Comparison of ENCODE assay signal across 29 cellular contexts in the genomic region with DNA sequence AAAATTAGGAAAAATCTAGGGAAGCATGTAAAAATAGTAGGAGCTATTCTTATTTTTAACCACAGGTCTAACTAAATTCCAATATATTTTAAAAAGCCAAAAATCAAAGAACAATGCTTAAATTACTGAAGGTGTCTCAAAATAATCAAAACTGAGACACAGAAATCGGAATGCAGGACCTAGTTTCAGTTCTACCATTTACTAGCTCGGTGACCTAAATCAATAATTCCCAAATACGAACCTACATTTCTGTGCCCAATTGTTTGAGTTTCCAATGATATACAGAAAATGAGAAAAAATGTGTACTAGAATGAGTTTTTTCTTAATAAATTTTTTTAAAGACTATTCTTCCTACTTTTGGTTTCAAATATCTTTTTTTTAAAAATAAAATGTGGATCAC.
"Had no signal": no experiment of that assay in that cellular context is flagged by ENCODE, and none has a peak within 500 bp of the region (broad histone marks: within the 10 kb centered on the region; RNA-seq: fewer than 3 reads in every experiment).

No MANE protein-coding gene starts in this region.

- H3K27me3 ChIP-seq: neutrophil, right lobe of liver, sigmoid colon, stomach, thyroid gland, tibial nerve, upper lobe of left lung, vagina had no signal

- H3K9me3 ChIP-seq: neutrophil, psoas muscle, right lobe of liver, sigmoid colon, stomach, thoracic aorta, thyroid gland, tibial nerve, upper lobe of left lung, vagina had no signal

- H3K4me1 Mint-ChIP-seq: nephron progenitor cell had no signal

- H3K4me1 ChIP-seq: parathyroid adenoma, psoas muscle, sigmoid colon, thyroid gland, upper lobe of left lung had no signal

- DNase-seq: nephron progenitor cell; nucleus accumbens; posterior cingulate gyrus; psoas muscle; right cardiac atrium; right lobe of liver; sigmoid colon; small intestine; stimulated activated CD4-positive, alpha-beta T cell treated with anti-CD3 and anti-CD28 coated beads, Interleukin-15, amount 100 ng/mL, for 24 hours; stimulated activated CD4-positive, alpha-beta T cell treated with anti-CD3 and anti-CD28 coated beads, Interleukin-2, amount 100 ng/mL, for 24 hours; stimulated activated CD4-positive, alpha-beta T cell treated with anti-CD3 and anti-CD28 coated beads, Interleukin-2, amount 100 ng/mL, for 48 hours; stimulated activated CD4-positive, alpha-beta T cell treated with anti-CD3 and anti-CD28 coated beads, Interleukin-4, amount 100 ng/mL, for 24 hours; stimulated activated naive B cell treated with anti-CD40 and anti-IgM and Interleukin-4, amounts not matched to agents 10 μg/mL and 1 μg/mL and 100 μg/mL, for 72 hours; stimulated activated naive CD4-positive, alpha-beta T cell treated with Interleukin-2 at 50 U/mL for 16 hours; stomach; thyroid gland; trophoblast cell; upper lobe of left lung had no signal

- FAIRE-seq: urothelium cell line had no signal

- H3K27me3 Mint-ChIP-seq: natural killer cell treated with Interleukin-12 subunit alpha and Interleukin-12 subunit beta and Interleukin-15 and Interleukin-18, amount 100 ng/mL, for 72 hours; progenitor cell of endocrine pancreas; stimulated activated naive B cell treated with anti-CD40 and anti-IgM and Interleukin-4, amounts not matched to agents 10 μg/mL and 1 μg/mL and 100 μg/mL, for 72 hours; stimulated activated naive CD8-positive, alpha-beta T cell treated with anti-CD3 and anti-CD28 coated beads, Interleukin-15, Interleukin-2, amounts not matched to agents 100 ng/mL and 50 ng/mL, for 24 hours had no signal

- H2AFZ ChIP-seq: parathyroid adenoma had no signal

- H3K9me3 Mint-ChIP-seq: natural killer cell treated with Interleukin-12 subunit alpha and Interleukin-12 subunit beta and Interleukin-15 and Interleukin-18, amount 100 ng/mL, for 72 hours; nephron progenitor cell; neural crest cell; stimulated activated effector memory CD8-positive, alpha-beta T cell treated with anti-CD3 and anti-CD28 coated beads, Interleukin-12 subunit alpha, Interleukin-12 subunit beta, amount 100 ng/mL, for 72 hours; stimulated activated naive B cell treated with anti-CD40 and anti-IgM and Interleukin-4, amounts not matched to agents 10 μg/mL and 1 μg/mL and 100 μg/mL, for 72 hours; stimulated activated naive CD8-positive, alpha-beta T cell treated with anti-CD3 and anti-CD28 coated beads, Interleukin-15, Interleukin-2, amounts not matched to agents 100 ng/mL and 50 ng/mL, for 24 hours had no signal

- H3K9ac ChIP-seq: parathyroid adenoma had no signal

- H3K27ac Mint-ChIP-seq: natural killer cell treated with Interleukin-12 subunit alpha and Interleukin-12 subunit beta and Interleukin-15 and Interleukin-18, amount 100 ng/mL, for 72 hours; nephron progenitor cell; progenitor cell of endocrine pancreas; stimulated activated effector memory CD8-positive, alpha-beta T cell treated with anti-CD3 and anti-CD28 coated beads, Interleukin-12 subunit alpha, Interleukin-12 subunit beta, amount 100 ng/mL, for 72 hours; stimulated activated naive B cell treated with anti-CD40 and anti-IgM and Interleukin-4, amounts not matched to agents 10 μg/mL and 1 μg/mL and 100 μg/mL, for 72 hours; stimulated activated naive CD8-positive, alpha-beta T cell treated with anti-CD3 and anti-CD28 coated beads, Interleukin-15, Interleukin-2, amounts not matched to agents 100 ng/mL and 50 ng/mL, for 24 hours had no signal

- H3K27ac ChIP-seq: neutrophil, parathyroid adenoma, psoas muscle, right lobe of liver, sigmoid colon, stomach, thoracic aorta, thyroid gland, tibial nerve, upper lobe of left lung, vagina had no signal

- ATAC-seq: natural killer cell treated with Interleukin-12 subunit alpha and Interleukin-12 subunit beta and Interleukin-15 and Interleukin-18, amount 100 ng/mL, for 72 hours; psoas muscle; right cardiac atrium; stimulated activated effector memory CD8-positive, alpha-beta T cell treated with anti-CD3 and anti-CD28 coated beads, Interleukin-12 subunit alpha, Interleukin-12 subunit beta, amount 100 ng/mL, for 72 hours; stimulated activated naive B cell treated with anti-CD40 and anti-IgM and Interleukin-4, amounts not matched to agents 10 μg/mL and 1 μg/mL and 100 μg/mL, for 72 hours had no signal

- H3K4me3 ChIP-seq: psoas muscle, right lobe of liver, sigmoid colon, stomach, thoracic aorta, thyroid gland, tibial nerve, upper lobe of left lung, vagina had no signal

- H3K4me3 Mint-ChIP-seq: natural killer cell treated with Interleukin-12 subunit alpha and Interleukin-12 subunit beta and Interleukin-15 and Interleukin-18, amount 100 ng/mL, for 72 hours; nephron progenitor cell; neural crest cell; stimulated activated effector memory CD8-positive, alpha-beta T cell treated with anti-CD3 and anti-CD28 coated beads, Interleukin-12 subunit alpha, Interleukin-12 subunit beta, amount 100 ng/mL, for 72 hours; stimulated activated naive B cell treated with anti-CD40 and anti-IgM and Interleukin-4, amounts not matched to agents 10 μg/mL and 1 μg/mL and 100 μg/mL, for 72 hours; stimulated activated naive CD8-positive, alpha-beta T cell treated with anti-CD3 and anti-CD28 coated beads, Interleukin-15, Interleukin-2, amounts not matched to agents 100 ng/mL and 50 ng/mL, for 24 hours had no signal

- H3K36me3 ChIP-seq: neutrophil, right lobe of liver, thoracic aorta, thyroid gland, vagina had no signal

- H3K36me3 Mint-ChIP-seq: natural killer cell treated with Interleukin-12 subunit alpha and Interleukin-12 subunit beta and Interleukin-15 and Interleukin-18, amount 100 ng/mL, for 72 hours had no signal
